8 cellular contexts compared by ENCODE assay signal in the genomic region with DNA sequence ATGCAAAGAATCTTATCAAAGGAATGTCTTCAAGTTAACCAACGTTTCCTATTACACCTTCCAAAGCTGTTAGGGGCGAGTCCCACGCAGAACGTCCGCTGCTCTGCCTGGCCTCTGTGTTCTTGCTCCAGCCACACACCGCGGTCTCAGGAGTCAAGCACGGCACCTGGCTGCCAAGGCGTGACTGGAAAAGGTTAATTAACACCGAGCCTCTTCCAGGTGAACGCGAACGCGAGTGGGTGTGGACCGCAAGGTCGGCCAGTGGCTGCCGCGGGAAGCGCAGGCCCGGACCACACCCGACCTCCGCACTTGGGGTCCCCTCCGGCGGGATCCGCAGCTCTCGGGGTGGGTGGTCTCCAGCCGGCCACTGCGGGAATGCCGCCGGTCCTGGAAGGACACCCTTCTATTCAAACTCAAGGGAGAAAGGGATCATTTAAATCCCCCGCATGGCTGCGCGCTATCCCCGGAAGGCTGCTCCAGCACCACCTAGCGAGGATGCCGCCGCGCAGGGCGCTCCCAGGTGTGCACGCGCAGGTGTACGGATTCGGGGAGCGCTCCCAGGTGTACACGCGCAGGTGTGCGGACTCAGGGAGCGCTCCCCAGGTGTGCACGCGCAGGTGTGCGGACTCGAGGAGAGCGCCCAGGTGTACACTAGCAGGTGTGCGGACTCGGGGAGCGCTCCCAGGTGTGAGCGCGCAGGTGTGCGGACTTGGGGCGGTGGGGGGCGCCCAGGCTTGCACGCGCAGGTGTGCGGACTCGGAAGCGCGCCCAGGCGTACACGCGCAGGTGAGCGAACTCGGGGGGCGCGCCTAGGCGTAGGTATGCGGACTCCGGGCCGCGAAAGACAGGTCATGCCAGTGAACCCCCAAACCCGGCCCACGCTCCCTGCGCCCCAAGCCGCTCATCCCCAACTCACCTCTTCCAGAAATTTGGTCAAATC. TPM values are rescaled to one million over a fixed set of nuclear protein-coding genes. Genes with fewer than 3 reads are reported as not detected.
A peak's percentile ranks its signal among the peaks of the same experiment; 100 is the strongest.
DNase-seq lines count a peak whose midpoint lies in the region; ATAC-seq, FAIRE-seq and TF ChIP-seq lines count a peak whose summit lies in the region.

No MANE protein-coding gene starts in this region.

- H3K9ac ChIP-seq in duodenal mucosa (ENCODE audit: low read depth in 1 of 2, low read length in 2 of 2), result peak overlapping the region; percentile 82 to 84

- POLR2A ChIA-PET in A549 (lab: Yijun Ruan, JAX) (no interaction called here), OCI-LY7 (lab: Charles Lee) (no interaction called here)

- H3K9me2 ChIP-seq in OCI-LY7 (ENCODE audit: insufficient read depth, low read length), result no peaks in the 10 kb centered on the region

- intact Hi-C loops in OCI-LY7 (cut with micrococcal nuclease; ENCODE audit: unreplicated experiment), result no loop called here

- H3K4me1 ChIP-seq in A549 (peaks cover 58% of the 10 kb centered on the region), OCI-LY7 (ENCODE audit: insufficient read depth, low read length, poor library complexity, severe bottlenecking) (no peaks in the 10 kb centered on the region), duodenal mucosa (ENCODE audit: control insufficient read depth in 1 of 2, insufficient read depth in 2 of 2, low read length in 2 of 2) (peaks cover 14 to 17% of the 10 kb centered on the region in 2 donors), mononuclear cell (ENCODE audit: insufficient read depth, low read length) (peaks cover 21% of the 10 kb centered on the region)

- TF ChIP-seq EP300 in A549 (IDR thresholded peaks at IDR 0.05), result no peak

- no peaks in the 10 kb centered on the region for H3K36me3 ChIP-seq in OCI-LY7 (ENCODE audit: insufficient read depth, low read length)
- no peaks in the 10 kb centered on the region for H3K36me3 ChIP-seq in duodenal mucosa (ENCODE audit: control insufficient read depth in 1 of 2, insufficient read depth in 2 of 2, low read length in 2 of 2)

- no peak for TF ChIP-seq POLR2A in A549 (IDR thresholded peaks at IDR 0.05; ENCODE audit: low read length)

- H3K79me2 ChIP-seq in OCI-LY7 (ENCODE audit: insufficient read depth, low read depth, low read length), result no peaks in the 10 kb centered on the region

- H2AFZ ChIP-seq in OCI-LY7 (ENCODE audit: low read length), result no peak overlapping the region

- H3K27me3 ChIP-seq in duodenal mucosa (ENCODE audit: control insufficient read depth in 1 of 2, insufficient read depth in 2 of 2, low read length in 2 of 2) (no peaks in the 10 kb centered on the region), mononuclear cell (ENCODE audit: insufficient read depth, low read length) (no peaks in the 10 kb centered on the region)

- no TSS peak for BruUV-seq in OCI-LY7 (replicated peaks; lab: Mats Ljungman, UMichigan)

- no peak for FAIRE-seq in A549 (lab: Jason Lieb, UNC)

- TF ChIP-seq CTCF in A549 (IDR thresholded peaks at IDR 0.05) (no peak), OCI-LY7 (conservative IDR thresholded peaks at IDR 0.05; ENCODE audit: low read length) (no peak)

- no peak for TF ChIP-seq RAD21 in A549 (conservative IDR thresholded peaks at IDR 0.05 in 1 of 2, IDR thresholded peaks at IDR 0.05 in 1 of 2)

- DNase-seq in A549 (ENCODE audit: low read depth in 1 of 2, low spot score in 1 of 2) (no peak), OCI-LY7 (ENCODE audit: low spot score) (no peak), SK-N-DZ (ENCODE audit: low spot score) (no peak)
- no peak for DNase-seq in NK-92 treated with Interleukin-12 subunit alpha and Interleukin-12 subunit beta, amount 100 ng/mL, for 24 hours (lab: John Stamatoyannopoulos, UW)

- no peaks in the 10 kb centered on the region for H4K20me1 ChIP-seq in OCI-LY7 (ENCODE audit: insufficient read depth, low read length)

- 53% methylated on average over 40 of the region's 83 CpGs for whole genome bisulfite sequencing in A549 (ENCODE audit: missing lambda C conversion rate)

- ATAC-seq in A549 (no peak), GM19023 (IDR thresholded peaks at IDR 0.05; ENCODE audit: unreplicated experiment) (peak; percentile 0), GM21423 (IDR thresholded peaks at IDR 0.05; ENCODE audit: unreplicated experiment) (no peak)

- CTCF ChIA-PET in A549 (lab: Yijun Ruan, JAX) (no interaction called here), OCI-LY7 (lab: Charles Lee; ENCODE audit: unreplicated experiment) (no interaction called here)

- H3K9me3 ChIP-seq in A549 (no peaks in the 10 kb centered on the region), OCI-LY7 (ENCODE audit: low read length) (no peaks in the 10 kb centered on the region), duodenal mucosa (ENCODE audit: control insufficient read depth in 1 of 2, low read length in 2 of 2) (no peaks in the 10 kb centered on the region), mononuclear cell (ENCODE audit: low read depth, low read length) (no peaks in the 10 kb centered on the region)

- H3K27ac ChIP-seq in A549, result peak overlapping the region; percentile 87 to 95
- no peak overlapping the region for H3K27ac ChIP-seq in OCI-LY7 (ENCODE audit: low read depth, low read length, poor library complexity, severe bottlenecking)
- peak overlapping the region; percentile 91 for H3K27ac ChIP-seq in duodenal mucosa (ENCODE audit: low read depth, low read length)

- H3K4me2 ChIP-seq in A549 (peak overlapping the region; percentile 97), OCI-LY7 (ENCODE audit: low read length) (peak overlapping the region; percentile 26; the same call in 1 of the 2 replicates)

- H3K4me3 ChIP-seq in A549 (peak overlapping the region; percentile 99), OCI-LY7 (ENCODE audit: low read depth, low read length, poor library complexity, severe bottlenecking) (no peak overlapping the region), duodenal mucosa (ENCODE audit: low read depth in 1 of 2, low read length in 2 of 2) (peak overlapping the region; percentile 86 to 97), mononuclear cell (ENCODE audit: low read length) (peak overlapping the region; percentile 79)

TF ChIP-seq in A549, 52 proteins besides CTCF, POLR2A, EP300 and RAD21:
- no peak for TF ChIP-seq TFCP2L1 (CRISPR knock-in tag; IDR thresholded peaks at IDR 0.05)
- no peak for TF ChIP-seq FOXS1 (CRISPR knock-in tag; IDR thresholded peaks at IDR 0.05)
- TF ChIP-seq, protein P1, sequence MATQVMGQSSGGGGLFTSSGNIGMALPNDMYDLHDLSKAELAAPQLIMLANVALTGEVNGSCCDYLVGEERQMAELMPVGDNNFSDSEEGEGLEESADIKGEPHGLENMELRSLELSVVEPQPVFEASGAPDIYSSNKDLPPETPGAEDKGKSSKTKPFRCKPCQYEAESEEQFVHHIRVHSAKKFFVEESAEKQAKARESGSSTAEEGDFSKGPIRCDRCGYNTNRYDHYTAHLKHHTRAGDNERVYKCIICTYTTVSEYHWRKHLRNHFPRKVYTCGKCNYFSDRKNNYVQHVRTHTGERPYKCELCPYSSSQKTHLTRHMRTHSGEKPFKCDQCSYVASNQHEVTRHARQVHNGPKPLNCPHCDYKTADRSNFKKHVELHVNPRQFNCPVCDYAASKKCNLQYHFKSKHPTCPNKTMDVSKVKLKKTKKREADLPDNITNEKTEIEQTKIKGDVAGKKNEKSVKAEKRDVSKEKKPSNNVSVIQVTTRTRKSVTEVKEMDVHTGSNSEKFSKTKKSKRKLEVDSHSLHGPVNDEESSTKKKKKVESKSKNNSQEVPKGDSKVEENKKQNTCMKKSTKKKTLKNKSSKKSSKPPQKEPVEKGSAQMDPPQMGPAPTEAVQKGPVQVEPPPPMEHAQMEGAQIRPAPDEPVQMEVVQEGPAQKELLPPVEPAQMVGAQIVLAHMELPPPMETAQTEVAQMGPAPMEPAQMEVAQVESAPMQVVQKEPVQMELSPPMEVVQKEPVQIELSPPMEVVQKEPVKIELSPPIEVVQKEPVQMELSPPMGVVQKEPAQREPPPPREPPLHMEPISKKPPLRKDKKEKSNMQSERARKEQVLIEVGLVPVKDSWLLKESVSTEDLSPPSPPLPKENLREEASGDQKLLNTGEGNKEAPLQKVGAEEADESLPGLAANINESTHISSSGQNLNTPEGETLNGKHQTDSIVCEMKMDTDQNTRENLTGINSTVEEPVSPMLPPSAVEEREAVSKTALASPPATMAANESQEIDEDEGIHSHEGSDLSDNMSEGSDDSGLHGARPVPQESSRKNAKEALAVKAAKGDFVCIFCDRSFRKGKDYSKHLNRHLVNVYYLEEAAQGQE (IDR thresholded peaks at IDR 0.05), result no peak
- no peak for TF ChIP-seq TP53 (CRISPR knock-in tag; IDR thresholded peaks at IDR 0.05)

RNA-seq across cellular contexts. Expression of a gene that starts 0.7 kb away (rescaled TPM):
- polyA plus RNA-seq in A549 (2011; rRNA removed) (132 and 134 TPM in 2 replicates), A549 (2017; fragmentation: RNase III; extraction: RNeasy Plus Mini Kit Qiagen cat#74134 plus additional on column Dnase treatment) (227 to 287 TPM (median 267 TPM) in 3 replicates)
- polyA plus RNA-seq in A549 (2012; cell fraction: cytosol; rRNA removed), result 112 and 145 TPM in 2 replicates
- 49.4 and 73.1 TPM in 2 replicates for polyA plus RNA-seq in A549 (2012; cell fraction: nucleus; rRNA removed)
- 38.3 and 46.0 TPM in 2 replicates for polyA minus RNA-seq in A549 (2011; rRNA and poly(A)+ RNA removed)
- total RNA-seq in OCI-LY7 (2014; rRNA removed; shearing (Covaris generic)), result not detected in 2 replicates
- total RNA-seq in OCI-LY7 (2022) (not detected in 2 replicates), mononuclear cell (3.8 TPM)
- 64.1 and 81.8 TPM in 2 replicates for polyA plus RNA-seq in SK-N-DZ (2014; cell fraction: cytosol; rRNA removed)
- polyA plus RNA-seq in SK-N-DZ (2014; cell fraction: nucleus; rRNA removed), result 57.4 and 116 TPM in 2 replicates

RNA-seq across cellular contexts. Expression of a gene that starts 24.5 kb away (rescaled TPM):
- polyA plus RNA-seq in A549 (2011; rRNA removed), result not detected in 2 replicates
- not detected in 2 replicates for polyA plus RNA-seq in A549 (2012; cell fraction: cytosol; rRNA removed)
- not detected in 2 replicates for polyA plus RNA-seq in A549 (2012; cell fraction: nucleus; rRNA removed)
- not detected in 3 replicates for polyA plus RNA-seq in A549 (2017; fragmentation: RNase III; extraction: RNeasy Plus Mini Kit Qiagen cat#74134 plus additional on column Dnase treatment)
- not detected in 2 replicates for polyA minus RNA-seq in A549 (2011; rRNA and poly(A)+ RNA removed)
- total RNA-seq in OCI-LY7 (2014; rRNA removed; shearing (Covaris generic)), result not detected in 2 replicates
- total RNA-seq in OCI-LY7 (2022), result not detected in 2 replicates
- total RNA-seq in mononuclear cell, result not detected
- not detected in 2 replicates for polyA plus RNA-seq in SK-N-DZ (2014; cell fraction: cytosol; rRNA removed)
- polyA plus RNA-seq in SK-N-DZ (2014; cell fraction: nucleus; rRNA removed), result not detected in 2 replicates
